Comparison of ENCODE assay signal across 29 cellular contexts in the genomic region with DNA sequence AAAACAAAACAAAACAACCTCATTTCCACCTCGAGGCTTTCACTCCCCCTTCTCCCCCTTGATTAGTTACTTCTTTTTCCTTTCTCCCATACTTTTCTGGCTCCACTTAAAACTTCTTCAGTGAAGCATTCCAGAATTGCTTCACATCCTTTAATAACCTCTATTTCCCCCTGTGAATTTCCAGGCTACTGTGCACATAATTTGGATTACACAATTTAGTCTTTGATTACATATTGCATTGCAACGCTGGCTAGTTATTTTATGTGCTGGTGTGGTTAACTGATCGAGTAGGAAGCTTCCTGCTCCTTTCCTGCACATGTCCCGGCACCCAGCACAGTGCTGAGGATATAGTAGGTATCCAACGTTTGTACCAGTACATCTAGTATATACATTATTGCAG. TPM values are rescaled to one million over a fixed set of nuclear protein-coding genes. Genes with fewer than 3 reads are reported as not detected.
DNase-seq lines count a peak whose midpoint lies in the region; ATAC-seq and TF ChIP-seq lines count a peak whose summit lies in the region.
"Had no signal": no experiment of that assay in that cellular context is flagged by ENCODE, and none has a peak within 500 bp of the region (broad histone marks: within the 10 kb centered on the region; RNA-seq: fewer than 3 reads in every experiment).

No MANE protein-coding gene starts in this region.

- DNase-seq in EH (ENCODE audit: low read depth): peak; percentile 31
- DNase-seq in epithelial cell of proximal tubule (ENCODE audit: low read depth): peak; percentile 32
- DNase-seq in renal cortical epithelial cell (ENCODE audit: low read depth): peak; percentile 60
- no peak for DNase-seq in NCI-H1048 (lab: John Stamatoyannopoulos, UW)
- DNase-seq in posterior vena cava (ENCODE audit: low spot score): no peak
- DNase-seq: activated CD8-positive, alpha-beta T cell treated with anti-CD3 and anti-CD28 coated beads for 36 hours; activated effector memory CD4-positive, alpha-beta T cell treated with anti-CD3 and anti-CD28 coated beads, Interleukin-2, amount 50 U/mL, for 16 hours; activated naive CD8-positive, alpha-beta T cell treated with anti-CD3 and anti-CD28 coated beads, Interleukin-2, amount 10 ng/mL, durations not matched to agents 7 days and 5 days; activated T-cell treated with anti-CD3 and anti-CD28 coated beads for 4 hours; BE2C; DMS153; gastrocnemius medialis; GDM1; immature natural killer cell; natural killer cell; NCI-H1417; NCI-H2081; NCI-H446; NCI-H82; retina; Right ventricle myocardium superior; stimulated activated CD4-positive, alpha-beta T cell treated with anti-CD3 and anti-CD28 coated beads, Interleukin-4, amount 100 ng/mL, for 24 hours; stimulated activated naive CD4-positive, alpha-beta T cell; tibial artery had no signal

- H3K4me3 ChIP-seq in HEK293 (ENCODE audit: low read depth, low read length) (no peak overlapping the region), epithelial cell of proximal tubule (ENCODE audit: low read depth, low read length) (no peak overlapping the region)
- H3K4me3 ChIP-seq: gastrocnemius medialis, hepatocyte, tibial artery had no signal

- TF ChIP-seq CTCF in HEK293 (tag by site-specific recombination; IDR thresholded peaks at IDR 0.05) (no peak), epithelial cell of proximal tubule (conservative IDR thresholded peaks at IDR 0.05; ENCODE audit: low read depth, low read length) (no peak)

- no peaks in the 10 kb centered on the region for H3K4me1 ChIP-seq in HEK293 (ENCODE audit: control insufficient read depth, insufficient read depth, low read length)
- H3K4me1 ChIP-seq: BE2C, gastrocnemius medialis, tibial artery had no signal

- H3K36me3 ChIP-seq in HEK293 (ENCODE audit: control insufficient read depth in 2 of 2, insufficient read depth in 1 of 2, low read length in 2 of 2): no peaks in the 10 kb centered on the region
- H3K36me3 ChIP-seq: BE2C, gastrocnemius medialis, tibial artery had no signal

- CTCF ChIA-PET in HEK293 (lab: Yijun Ruan, JAX): interaction anchor here (0.6 to 11.6 kb wide), 34 partner anchors 9 to 1124 kb away, joined by 3 to 475 read pairs (median 5); a partner anchor contains a TSS

- no peak overlapping the region for H3K27ac ChIP-seq in HEK293 (ENCODE audit: extremely low read depth, low read depth, low read length)
- H3K27ac ChIP-seq: gastrocnemius medialis, hepatocyte, tibial artery had no signal

- intact Hi-C loops in posterior vena cava (cut with DNase I): no loop called here

- no peaks in the 10 kb centered on the region for H3K9me3 ChIP-seq in HEK293 (ENCODE audit: control insufficient read depth, insufficient read depth, low read depth, low read length)
- H3K9me3 ChIP-seq: BE2C, gastrocnemius medialis, tibial artery had no signal

- POLR2A ChIA-PET in HEK293 (lab: Yijun Ruan, JAX): no interaction called here

- no peak for ATAC-seq in HG03159 (IDR thresholded peaks at IDR 0.05; ENCODE audit: unreplicated experiment)
- ATAC-seq: activated CD4-positive, CD25-positive, alpha-beta regulatory T cell treated with anti-CD3 and anti-CD28 coated beads, Interleukin-2, amount 50 U/mL, for 24 hours; gastrocnemius medialis; left lobe of liver; natural killer cell had no signal

TF ChIP-seq in HEK293, 187 proteins besides CTCF, POLR2A, EP300 and RAD21:
- TF ChIP-seq, protein P1, sequence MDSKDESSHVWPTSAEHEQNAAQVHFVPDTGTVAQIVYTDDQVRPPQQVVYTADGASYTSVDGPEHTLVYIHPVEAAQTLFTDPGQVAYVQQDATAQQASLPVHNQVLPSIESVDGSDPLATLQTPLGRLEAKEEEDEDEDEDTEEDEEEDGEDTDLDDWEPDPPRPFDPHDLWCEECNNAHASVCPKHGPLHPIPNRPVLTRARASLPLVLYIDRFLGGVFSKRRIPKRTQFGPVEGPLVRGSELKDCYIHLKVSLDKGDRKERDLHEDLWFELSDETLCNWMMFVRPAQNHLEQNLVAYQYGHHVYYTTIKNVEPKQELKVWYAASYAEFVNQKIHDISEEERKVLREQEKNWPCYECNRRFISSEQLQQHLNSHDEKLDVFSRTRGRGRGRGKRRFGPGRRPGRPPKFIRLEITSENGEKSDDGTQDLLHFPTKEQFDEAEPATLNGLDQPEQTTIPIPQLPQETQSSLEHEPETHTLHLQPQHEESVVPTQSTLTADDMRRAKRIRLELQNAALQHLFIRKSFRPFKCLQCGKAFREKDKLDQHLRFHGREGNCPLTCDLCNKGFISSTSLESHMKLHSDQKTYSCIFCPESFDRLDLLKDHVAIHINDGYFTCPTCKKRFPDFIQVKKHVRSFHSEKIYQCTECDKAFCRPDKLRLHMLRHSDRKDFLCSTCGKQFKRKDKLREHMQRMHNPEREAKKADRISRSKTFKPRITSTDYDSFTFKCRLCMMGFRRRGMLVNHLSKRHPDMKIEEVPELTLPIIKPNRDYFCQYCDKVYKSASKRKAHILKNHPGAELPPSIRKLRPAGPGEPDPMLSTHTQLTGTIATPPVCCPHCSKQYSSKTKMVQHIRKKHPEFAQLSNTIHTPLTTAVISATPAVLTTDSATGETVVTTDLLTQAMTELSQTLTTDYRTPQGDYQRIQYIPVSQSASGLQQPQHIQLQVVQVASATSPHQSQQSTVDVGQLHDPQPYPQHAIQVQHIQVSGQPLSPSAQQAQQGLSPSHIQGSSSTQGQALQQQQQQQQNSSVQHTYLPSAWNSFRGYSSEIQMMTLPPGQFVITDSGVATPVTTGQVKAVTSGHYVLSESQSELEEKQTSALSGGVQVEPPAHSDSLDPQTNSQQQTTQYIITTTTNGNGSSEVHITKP (tag by site-specific recombination; IDR thresholded peaks at IDR 0.05): 0 out of 2 replicates have a peak, but pooled peaks have one; percentile 10
- TF ChIP-seq, protein P2, sequence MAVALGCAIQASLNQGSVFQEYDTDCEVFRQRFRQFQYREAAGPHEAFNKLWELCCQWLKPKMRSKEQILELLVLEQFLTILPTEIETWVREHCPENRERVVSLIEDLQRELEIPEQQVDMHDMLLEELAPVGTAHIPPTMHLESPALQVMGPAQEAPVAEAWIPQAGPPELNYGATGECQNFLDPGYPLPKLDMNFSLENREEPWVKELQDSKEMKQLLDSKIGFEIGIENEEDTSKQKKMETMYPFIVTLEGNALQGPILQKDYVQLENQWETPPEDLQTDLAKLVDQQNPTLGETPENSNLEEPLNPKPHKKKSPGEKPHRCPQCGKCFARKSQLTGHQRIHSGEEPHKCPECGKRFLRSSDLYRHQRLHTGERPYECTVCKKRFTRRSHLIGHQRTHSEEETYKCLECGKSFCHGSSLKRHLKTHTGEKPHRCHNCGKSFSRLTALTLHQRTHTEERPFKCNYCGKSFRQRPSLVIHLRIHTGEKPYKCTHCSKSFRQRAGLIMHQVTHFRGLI (tag by site-specific recombination; IDR thresholded peaks at IDR 0.05): no peak
TF ChIP-seq in HEK293: peak in this region for 1.

RNA-seq across cellular contexts. Expression of a gene that starts 28.1 kb away (rescaled TPM):
- total RNA-seq in epithelial cell of proximal tubule (88.8 and 136 TPM in 2 replicates), renal cortical epithelial cell (96.9 and 124 TPM in 2 replicates), posterior vena cava (10 to 100 TPM; 16.0 to 22.3 TPM)

Comparison
In these comparisons a context has a peak if more than half of its experiments do, and no peak if none do; other contexts are left out.
1. DNase-seq: peak in EH (single experiment), epithelial cell of proximal tubule (single experiment) and renal cortical epithelial cell (single experiment); none in NCI-H1048 (single experiment) and posterior vena cava (single experiment).